Comparison of ENCODE assay signal across 17 cellular contexts in the genomic region with DNA sequence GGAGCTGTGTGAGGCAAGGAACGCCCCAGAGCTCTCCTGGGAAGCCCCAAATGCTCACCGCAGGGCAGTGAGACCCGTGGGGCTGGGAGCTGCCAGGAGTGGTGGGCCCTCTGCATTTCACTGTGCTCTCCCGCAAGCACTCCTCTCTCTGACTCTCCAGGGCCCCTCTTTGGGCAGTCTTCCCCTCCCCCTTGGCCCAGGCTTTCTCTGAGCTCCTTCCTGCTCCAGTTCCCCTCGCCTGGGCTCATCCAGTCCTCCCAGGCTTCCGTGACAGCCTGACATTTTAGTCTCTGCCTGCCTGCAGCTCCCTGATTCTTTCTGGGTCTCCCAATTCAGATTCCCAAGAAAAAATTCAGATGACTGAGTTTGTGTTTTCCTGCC. TPM values are rescaled to one million over a fixed set of nuclear protein-coding genes. Genes with fewer than 3 reads are reported as not detected.
DNase-seq lines count a peak whose midpoint lies in the region; ATAC-seq lines count a peak whose summit lies in the region.
"Had no signal": no experiment of that assay in that cellular context is flagged by ENCODE, and none has a peak within 500 bp of the region (broad histone marks: within the 10 kb centered on the region; RNA-seq: fewer than 3 reads in every experiment).

No MANE protein-coding gene starts in this region.

- peaks cover 17% of the 10 kb centered on the region for H3K9me3 Mint-ChIP-seq in activated CD4-positive, alpha-beta T cell treated with anti-CD3 and anti-CD28 coated beads, Interleukin-2, amount 10 ng/mL, durations not matched to agents 7 days and 5 days
- no peaks in the 10 kb centered on the region for H3K9me3 Mint-ChIP-seq in activated T-helper 1 cell treated with anti-CD3 and anti-CD28 coated beads, Interleukin-12 subunit alpha, Interleukin-12 subunit beta, Interleukin-2, Interleukin-4 antibody, amounts not matched to agents 30 ng/mL and 10 ng/mL and 1 ng/mL, durations not matched to agents 14 hours and 24 hours and 36 hours
- no peaks in the 10 kb centered on the region for H3K9me3 Mint-ChIP-seq in stimulated activated naive CD8-positive, alpha-beta T cell treated with anti-CD3 and anti-CD28 coated beads, Interleukin-15, Interleukin-2, amounts not matched to agents 100 ng/mL and 50 ng/mL, for 24 hours
- H3K9me3 Mint-ChIP-seq: activated B cell treated with CpG ODN at 0.5 μM for 24 hours, natural killer cell had no signal

- intact Hi-C loops in activated T-helper 1 cell treated with anti-CD3 and anti-CD28 coated beads, Interleukin-12 subunit alpha, Interleukin-12 subunit beta, Interleukin-2, Interleukin-4 antibody, amounts not matched to agents 30 ng/mL and 10 ng/mL and 1 ng/mL, durations not matched to agents 14 hours and 24 hours and 36 hours (cut with micrococcal nuclease) = loop anchor here (2.0 to 5.0 kb wide), 2 partner anchors 17 to 341 kb away; no protein-coding TSS in a partner anchor

- no peak overlapping the region for H3K4me3 Mint-ChIP-seq in activated CD4-positive, alpha-beta T cell treated with anti-CD3 and anti-CD28 coated beads, Interleukin-2, amount 10 ng/mL, durations not matched to agents 7 days and 5 days
- peak overlapping the region; percentile 37 for H3K4me3 Mint-ChIP-seq in activated T-helper 1 cell treated with anti-CD3 and anti-CD28 coated beads, Interleukin-12 subunit alpha, Interleukin-12 subunit beta, Interleukin-2, Interleukin-4 antibody, amounts not matched to agents 30 ng/mL and 10 ng/mL and 1 ng/mL, durations not matched to agents 14 hours and 24 hours and 36 hours
- H3K4me3 Mint-ChIP-seq in stimulated activated naive CD8-positive, alpha-beta T cell treated with anti-CD3 and anti-CD28 coated beads, Interleukin-15, Interleukin-2, amounts not matched to agents 100 ng/mL and 50 ng/mL, for 24 hours = peak overlapping the region; percentile 20
- H3K4me3 Mint-ChIP-seq: activated B cell treated with CpG ODN at 0.5 μM for 24 hours, natural killer cell had no signal

- H3K4me1 Mint-ChIP-seq in activated CD4-positive, alpha-beta T cell treated with anti-CD3 and anti-CD28 coated beads, Interleukin-2, amount 10 ng/mL, durations not matched to agents 7 days and 5 days = peaks cover 95% of the 10 kb centered on the region
- peaks cover 97% of the 10 kb centered on the region for H3K4me1 Mint-ChIP-seq in activated T-helper 1 cell treated with anti-CD3 and anti-CD28 coated beads, Interleukin-12 subunit alpha, Interleukin-12 subunit beta, Interleukin-2, Interleukin-4 antibody, amounts not matched to agents 30 ng/mL and 10 ng/mL and 1 ng/mL, durations not matched to agents 14 hours and 24 hours and 36 hours (ENCODE audit: low read depth)
- H3K4me1 Mint-ChIP-seq in stimulated activated naive CD8-positive, alpha-beta T cell treated with anti-CD3 and anti-CD28 coated beads, Interleukin-15, Interleukin-2, amounts not matched to agents 100 ng/mL and 50 ng/mL, for 24 hours (ENCODE audit: low read depth) = peaks cover 97% of the 10 kb centered on the region

- H3K27me3 Mint-ChIP-seq in activated CD4-positive, alpha-beta T cell treated with anti-CD3 and anti-CD28 coated beads, Interleukin-2, amount 10 ng/mL, durations not matched to agents 7 days and 5 days = no peaks in the 10 kb centered on the region
- H3K27me3 Mint-ChIP-seq in activated T-helper 1 cell treated with anti-CD3 and anti-CD28 coated beads, Interleukin-12 subunit alpha, Interleukin-12 subunit beta, Interleukin-2, Interleukin-4 antibody, amounts not matched to agents 30 ng/mL and 10 ng/mL and 1 ng/mL, durations not matched to agents 14 hours and 24 hours and 36 hours (ENCODE audit: insufficient read depth) = no peaks in the 10 kb centered on the region
- H3K27me3 Mint-ChIP-seq in stimulated activated naive CD8-positive, alpha-beta T cell treated with anti-CD3 and anti-CD28 coated beads, Interleukin-15, Interleukin-2, amounts not matched to agents 100 ng/mL and 50 ng/mL, for 24 hours = no peaks in the 10 kb centered on the region

- CTCF ChIA-PET in activated CD4-positive, alpha-beta T cell treated with anti-CD3 and anti-CD28 coated beads, Interleukin-2, amount 10 ng/mL, durations not matched to agents 7 days and 5 days (lab: Charles Lee) = interaction anchor here (0.5 to 6.4 kb wide), 6 partner anchors 12 to 53 kb away, joined by 3 to 30 read pairs (median 3); no protein-coding TSS in a partner anchor

- ATAC-seq in HG02970 (IDR thresholded peaks at IDR 0.05; ENCODE audit: low FRiP score, unreplicated experiment) = no peak
- ATAC-seq: natural killer cell, Right ventricle myocardium inferior had no signal

- POLR2A ChIA-PET in activated CD4-positive, alpha-beta T cell treated with anti-CD3 and anti-CD28 coated beads, Interleukin-2, amount 10 ng/mL, durations not matched to agents 7 days and 5 days (lab: Charles Lee) = no interaction called here

- H3K27ac Mint-ChIP-seq in activated CD4-positive, alpha-beta T cell treated with anti-CD3 and anti-CD28 coated beads, Interleukin-2, amount 10 ng/mL, durations not matched to agents 7 days and 5 days = peak overlapping the region; percentile 96
- peak overlapping the region; percentile 98 for H3K27ac Mint-ChIP-seq in activated T-helper 1 cell treated with anti-CD3 and anti-CD28 coated beads, Interleukin-12 subunit alpha, Interleukin-12 subunit beta, Interleukin-2, Interleukin-4 antibody, amounts not matched to agents 30 ng/mL and 10 ng/mL and 1 ng/mL, durations not matched to agents 14 hours and 24 hours and 36 hours
- H3K27ac Mint-ChIP-seq in stimulated activated naive CD8-positive, alpha-beta T cell treated with anti-CD3 and anti-CD28 coated beads, Interleukin-15, Interleukin-2, amounts not matched to agents 100 ng/mL and 50 ng/mL, for 24 hours = peak overlapping the region; percentile 78
- H3K27ac Mint-ChIP-seq: activated B cell treated with CpG ODN at 0.5 μM for 24 hours, natural killer cell had no signal

- H3K36me3 Mint-ChIP-seq in activated CD4-positive, alpha-beta T cell treated with anti-CD3 and anti-CD28 coated beads, Interleukin-2, amount 10 ng/mL, durations not matched to agents 7 days and 5 days (ENCODE audit: low read depth) = peaks cover 31% of the 10 kb centered on the region
- H3K36me3 Mint-ChIP-seq in activated T-helper 1 cell treated with anti-CD3 and anti-CD28 coated beads, Interleukin-12 subunit alpha, Interleukin-12 subunit beta, Interleukin-2, Interleukin-4 antibody, amounts not matched to agents 30 ng/mL and 10 ng/mL and 1 ng/mL, durations not matched to agents 14 hours and 24 hours and 36 hours (ENCODE audit: low read depth) = peaks cover 27% of the 10 kb centered on the region
- peaks cover 9% of the 10 kb centered on the region for H3K36me3 Mint-ChIP-seq in stimulated activated naive CD8-positive, alpha-beta T cell treated with anti-CD3 and anti-CD28 coated beads, Interleukin-15, Interleukin-2, amounts not matched to agents 100 ng/mL and 50 ng/mL, for 24 hours (ENCODE audit: low read depth)
- H3K36me3 Mint-ChIP-seq: natural killer cell had no signal

- no peak for DNase-seq in activated CD4-positive, alpha-beta T cell treated with anti-CD3 and anti-CD28 coated beads, Interleukin-2, amount 10 ng/mL, durations not matched to agents 7 days and 5 days
- DNase-seq in activated CD4-positive, alpha-beta T cell treated with anti-CD3 and anti-CD28 coated beads, Interleukin-2, amount 50 U/mL, for 4 hours = no peak
- DNase-seq in activated T-helper 1 cell treated with anti-CD3 and anti-CD28 coated beads, Interleukin-12 subunit alpha, Interleukin-12 subunit beta, Interleukin-2, Interleukin-4 antibody, amounts not matched to agents 30 ng/mL and 10 ng/mL and 1 ng/mL, durations not matched to agents 14 hours and 24 hours and 36 hours (ENCODE audit: low spot score) = no peak
- DNase-seq in islet precursor cell (peak; percentile 84), NCI-H2107 (lab: John Stamatoyannopoulos, UW) (no peak), NCI-H1417 (lab: John Stamatoyannopoulos, UW) (no peak)
- DNase-seq: activated B cell treated with CpG ODN at 0.5 μM for 24 hours, activated gamma-delta T cell treated with Interleukin-2 at 50 U/mL for 16 hours, cortex of kidney, natural killer cell, NCI-H1105, NCI-H748 treated with DMSO at 0.1 percent for 48 hours had no signal

RNA-seq across cellular contexts. Expression of a gene that starts 2.2 kb away (rescaled TPM):
- total RNA-seq in activated CD4-positive, alpha-beta T cell treated with anti-CD3 and anti-CD28 coated beads, Interleukin-2, amount 10 ng/mL, durations not matched to agents 7 days and 5 days = under 1 TPM; 0.25 to 0.31 TPM
- total RNA-seq in activated T-helper 1 cell treated with anti-CD3 and anti-CD28 coated beads, Interleukin-12 subunit alpha, Interleukin-12 subunit beta, Interleukin-2, Interleukin-4 antibody, amounts not matched to agents 30 ng/mL and 10 ng/mL and 1 ng/mL, durations not matched to agents 14 hours and 24 hours and 36 hours = 2.2 and 2.6 TPM in 2 replicates
- total RNA-seq: activated B cell treated with CpG ODN at 0.5 μM for 24 hours, HT-29, natural killer cell, vagina had no signal
